Comparison of ENCODE assay signal across 6 cellular contexts in genomic region chr2:146547236-146547635, GRCh38.
"Had no signal": no experiment of that assay in that cellular context is flagged by ENCODE, and none has a peak within 500 bp of the region (broad histone marks: within the 10 kb centered on the region; RNA-seq: fewer than 3 reads in every experiment).

No MANE protein-coding gene starts in this region.

- H3K36me3 ChIP-seq: HAP-1 had no signal

- H2AFZ ChIP-seq: GM23338 had no signal

- ATAC-seq: GM23338, HCT116, HepG2 had no signal

- FAIRE-seq: HepG2 had no signal

- DNase-seq: H7, HFFc6 had no signal

- H3K9me3 ChIP-seq: HAP-1 had no signal

- H3K4me3 ChIP-seq: GM23338, HAP-1 had no signal

- H3K4me2 ChIP-seq: GM23338 had no signal
